Comparison of ENCODE assay signal across 33 cellular contexts in the genomic region with DNA sequence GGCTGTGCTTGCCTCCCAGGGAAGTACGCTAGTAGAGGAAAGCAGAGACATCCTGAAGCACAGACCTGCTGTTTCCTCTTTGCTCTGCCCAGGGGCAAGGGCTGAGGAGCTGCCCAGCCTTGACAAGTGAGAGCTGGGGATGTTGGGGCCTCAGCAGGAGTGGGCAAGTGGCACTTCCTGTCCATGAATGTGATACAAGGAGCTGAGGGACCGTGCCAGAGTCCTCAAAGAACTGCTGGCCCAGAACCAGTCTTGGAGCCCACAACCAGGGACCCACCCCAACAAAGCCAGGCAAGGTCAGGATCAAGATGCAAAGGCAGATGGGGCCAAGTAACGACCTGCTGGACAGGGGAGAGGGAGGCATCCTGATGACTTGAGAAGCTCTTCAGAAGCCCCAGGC.
"Had no signal": no experiment of that assay in that cellular context is flagged by ENCODE, and none has a peak within 500 bp of the region (broad histone marks: within the 10 kb centered on the region; RNA-seq: fewer than 3 reads in every experiment).

No MANE protein-coding gene starts in this region.

- H3K27ac ChIP-seq: ascending aorta, WERI-Rb-1 had no signal

- DNase-seq: activated CD4-positive, alpha-beta memory T cell treated with anti-CD3 and anti-CD28 coated beads, Interleukin-2, amount 10 ng/mL, durations not matched to agents 7 days and 5 days; activated CD4-positive, alpha-beta T cell treated with anti-CD3 and anti-CD28 coated beads for 1 hour; activated CD4-positive, alpha-beta T cell treated with anti-CD3 and anti-CD28 coated beads for 36 hours; activated CD4-positive, alpha-beta T cell treated with anti-CD3 and anti-CD28 coated beads for 48 hours; activated CD4-positive, alpha-beta T cell treated with anti-CD3 and anti-CD28 coated beads, Interleukin-2, amount 10 ng/mL, durations not matched to agents 7 days and 5 days; activated CD4-positive, alpha-beta T cell treated with anti-CD3 and anti-CD28 coated beads, Interleukin-2, amount 50 U/mL, for 48 hours; activated CD4-positive, CD25-positive, alpha-beta regulatory T cell; activated CD8-positive, alpha-beta memory T cell treated with anti-CD3 and anti-CD28 coated beads for 24 hours; activated CD8-positive, alpha-beta memory T cell treated with anti-CD3 and anti-CD28 coated beads, Interleukin-2, amount 10 ng/mL, durations not matched to agents 7 days and 5 days; activated CD8-positive, alpha-beta memory T cell treated with anti-CD3 and anti-CD28 coated beads, Interleukin-2, amount 50 U/mL, for 48 hours; activated CD8-positive, alpha-beta T cell treated with anti-CD3 and anti-CD28 coated beads, Interleukin-2, amount 10 ng/mL, durations not matched to agents 7 days and 5 days; activated effector memory CD4-positive, alpha-beta T cell treated with Interleukin-2 at 50 U/mL for 16 hours; activated gamma-delta T cell; activated naive CD4-positive, alpha-beta T cell treated with anti-CD3 and anti-CD28 coated beads, Interleukin-2, amount 10 ng/mL, durations not matched to agents 7 days and 5 days; activated naive CD4-positive, alpha-beta T cell treated with Interleukin-2 at 50 U/mL for 16 hours; activated naive CD8-positive, alpha-beta T cell treated with anti-CD3 and anti-CD28 coated beads, Interleukin-2, amount 10 ng/mL, durations not matched to agents 7 days and 5 days; activated naive CD8-positive, alpha-beta T cell treated with anti-CD3 and anti-CD28 coated beads, Interleukin-2, amount 50 U/mL, for 24 hours; activated T-cell treated with anti-CD3 and anti-CD28 coated beads, Interleukin-2, amount 50 U/mL, for 24 hours; activated T-cell treated with anti-CD3 and anti-CD28 coated beads, Interleukin-2, amount 50 U/mL, for 48 hours; central memory CD4-positive, alpha-beta T cell; T-helper 1 cell; T-helper 2 cell; T-helper 9 cell; WERI-Rb-1 had no signal

- H3K27ac Mint-ChIP-seq: activated CD4-positive, alpha-beta memory T cell treated with anti-CD3 and anti-CD28 coated beads, Interleukin-2, amount 10 ng/mL, durations not matched to agents 7 days and 5 days; activated CD4-positive, alpha-beta T cell treated with anti-CD3 and anti-CD28 coated beads for 36 hours; activated CD4-positive, alpha-beta T cell treated with anti-CD3 and anti-CD28 coated beads, Interleukin-2, amount 10 ng/mL, durations not matched to agents 7 days and 5 days; activated CD8-positive, alpha-beta memory T cell treated with anti-CD3 and anti-CD28 coated beads, Interleukin-2, amount 10 ng/mL, durations not matched to agents 7 days and 5 days; activated CD8-positive, alpha-beta T cell treated with anti-CD3 and anti-CD28 coated beads, Interleukin-2, amount 10 ng/mL, durations not matched to agents 7 days and 5 days; activated naive CD4-positive, alpha-beta T cell treated with anti-CD3 and anti-CD28 coated beads, Interleukin-2, amount 10 ng/mL, durations not matched to agents 7 days and 5 days; activated naive CD4-positive, alpha-beta T cell treated with anti-CD3 and anti-CD28 coated beads, Interleukin-2, amount 50 U/mL, for 24 hours; activated naive CD8-positive, alpha-beta T cell; activated naive CD8-positive, alpha-beta T cell treated with anti-CD3 and anti-CD28 coated beads, Interleukin-2, amount 10 ng/mL, durations not matched to agents 7 days and 5 days; activated naive CD8-positive, alpha-beta T cell treated with anti-CD3 and anti-CD28 coated beads, Interleukin-2, amount 50 U/mL, for 24 hours; activated T-cell treated with anti-CD3 and anti-CD28 coated beads, Interleukin-2, amount 50 U/mL, for 24 hours; activated T-helper 2 cell treated with anti-CD3 and anti-CD28 coated beads, Interferon-gamma antibody, Interleukin-2, Interleukin-4, amounts not matched to agents 10 μg/mL and 5 μg/mL and 100 μg/mL, durations not matched to agents 14 hours and 24 hours and 36 hours; brain; T-helper 1 cell treated with Interleukin-12 subunit alpha and Interleukin-12 subunit beta and Interleukin-4 antibody, amounts not matched to agents 30 μg/mL and 1 μg/mL, for 36 hours; T-helper 2 cell treated with Interferon-gamma antibody and Interleukin-4, amounts not matched to agents 5 μg/mL and 100 μg/mL, for 36 hours; WTC11 had no signal

- H3K36me3 Mint-ChIP-seq: activated CD8-positive, alpha-beta memory T cell treated with anti-CD3 and anti-CD28 coated beads, Interleukin-2, amount 10 ng/mL, durations not matched to agents 7 days and 5 days; activated naive CD4-positive, alpha-beta T cell treated with anti-CD3 and anti-CD28 coated beads, Interleukin-2, amount 10 ng/mL, durations not matched to agents 7 days and 5 days; activated naive CD4-positive, alpha-beta T cell treated with anti-CD3 and anti-CD28 coated beads, Interleukin-2, amount 50 U/mL, for 24 hours; activated naive CD8-positive, alpha-beta T cell; activated naive CD8-positive, alpha-beta T cell treated with anti-CD3 and anti-CD28 coated beads, Interleukin-2, amount 10 ng/mL, durations not matched to agents 7 days and 5 days; brain; WTC11 had no signal

- H3K4me1 Mint-ChIP-seq: activated CD4-positive, alpha-beta memory T cell treated with anti-CD3 and anti-CD28 coated beads, Interleukin-2, amount 10 ng/mL, durations not matched to agents 7 days and 5 days; activated CD4-positive, alpha-beta T cell treated with anti-CD3 and anti-CD28 coated beads for 36 hours; activated CD4-positive, alpha-beta T cell treated with anti-CD3 and anti-CD28 coated beads, Interleukin-2, amount 10 ng/mL, durations not matched to agents 7 days and 5 days; activated CD8-positive, alpha-beta memory T cell treated with anti-CD3 and anti-CD28 coated beads, Interleukin-2, amount 10 ng/mL, durations not matched to agents 7 days and 5 days; activated naive CD4-positive, alpha-beta T cell treated with anti-CD3 and anti-CD28 coated beads, Interleukin-2, amount 10 ng/mL, durations not matched to agents 7 days and 5 days; activated naive CD4-positive, alpha-beta T cell treated with anti-CD3 and anti-CD28 coated beads, Interleukin-2, amount 50 U/mL, for 24 hours; activated naive CD8-positive, alpha-beta T cell treated with anti-CD3 and anti-CD28 coated beads, Interleukin-2, amount 10 ng/mL, durations not matched to agents 7 days and 5 days; activated naive CD8-positive, alpha-beta T cell treated with anti-CD3 and anti-CD28 coated beads, Interleukin-2, amount 50 U/mL, for 24 hours; brain; WTC11 had no signal

- H3K27me3 Mint-ChIP-seq: activated CD4-positive, alpha-beta memory T cell treated with anti-CD3 and anti-CD28 coated beads, Interleukin-2, amount 10 ng/mL, durations not matched to agents 7 days and 5 days; activated CD4-positive, alpha-beta T cell treated with anti-CD3 and anti-CD28 coated beads for 36 hours had no signal

- H3K9me3 ChIP-seq: ascending aorta had no signal

- H3K27me3 ChIP-seq: ascending aorta had no signal

- H3K36me3 ChIP-seq: ascending aorta, WERI-Rb-1 had no signal

- H3K4me3 ChIP-seq: ascending aorta had no signal

- ATAC-seq: activated CD4-positive, alpha-beta T cell treated with anti-CD3 and anti-CD28 coated beads for 36 hours; activated CD4-positive, CD25-positive, alpha-beta regulatory T cell treated with anti-CD3 and anti-CD28 coated beads, Interleukin-2, amount 50 U/mL, for 24 hours; activated CD8-positive, alpha-beta memory T cell treated with anti-CD3 and anti-CD28 coated beads, Interleukin-2, amount 10 ng/mL, durations not matched to agents 7 days and 5 days; activated CD8-positive, alpha-beta T cell treated with anti-CD3 and anti-CD28 coated beads, Interleukin-2, amount 10 ng/mL, durations not matched to agents 7 days and 5 days; activated naive CD8-positive, alpha-beta T cell treated with anti-CD3 and anti-CD28 coated beads, Interleukin-2, amount 50 U/mL, for 24 hours; WTC11 had no signal

- H3K4me1 ChIP-seq: ascending aorta had no signal

- H3K9me3 Mint-ChIP-seq: activated CD4-positive, alpha-beta memory T cell treated with anti-CD3 and anti-CD28 coated beads, Interleukin-2, amount 10 ng/mL, durations not matched to agents 7 days and 5 days; activated CD4-positive, alpha-beta T cell treated with anti-CD3 and anti-CD28 coated beads, Interleukin-2, amount 10 ng/mL, durations not matched to agents 7 days and 5 days; activated naive CD4-positive, alpha-beta T cell treated with anti-CD3 and anti-CD28 coated beads, Interleukin-2, amount 10 ng/mL, durations not matched to agents 7 days and 5 days; activated naive CD4-positive, alpha-beta T cell treated with anti-CD3 and anti-CD28 coated beads, Interleukin-2, amount 50 U/mL, for 24 hours; activated naive CD8-positive, alpha-beta T cell treated with anti-CD3 and anti-CD28 coated beads, Interleukin-2, amount 10 ng/mL, durations not matched to agents 7 days and 5 days; activated naive CD8-positive, alpha-beta T cell treated with anti-CD3 and anti-CD28 coated beads, Interleukin-2, amount 50 U/mL, for 24 hours; activated T-cell treated with anti-CD3 and anti-CD28 coated beads, Interleukin-2, amount 50 U/mL, for 24 hours; activated T-helper 2 cell treated with anti-CD3 and anti-CD28 coated beads, Interferon-gamma antibody, Interleukin-2, Interleukin-4, amounts not matched to agents 10 μg/mL and 5 μg/mL and 100 μg/mL, durations not matched to agents 14 hours and 24 hours and 36 hours; brain; T-helper 1 cell treated with Interleukin-12 subunit alpha and Interleukin-12 subunit beta and Interleukin-4 antibody, amounts not matched to agents 30 μg/mL and 1 μg/mL, for 36 hours; T-helper 2 cell treated with Interferon-gamma antibody and Interleukin-4, amounts not matched to agents 5 μg/mL and 100 μg/mL, for 36 hours had no signal

- H3K4me3 Mint-ChIP-seq: activated CD4-positive, alpha-beta memory T cell treated with anti-CD3 and anti-CD28 coated beads, Interleukin-2, amount 10 ng/mL, durations not matched to agents 7 days and 5 days; activated CD4-positive, alpha-beta T cell treated with anti-CD3 and anti-CD28 coated beads for 36 hours; activated CD4-positive, alpha-beta T cell treated with anti-CD3 and anti-CD28 coated beads, Interleukin-2, amount 10 ng/mL, durations not matched to agents 7 days and 5 days; activated CD8-positive, alpha-beta memory T cell treated with anti-CD3 and anti-CD28 coated beads, Interleukin-2, amount 10 ng/mL, durations not matched to agents 7 days and 5 days; activated CD8-positive, alpha-beta T cell treated with anti-CD3 and anti-CD28 coated beads, Interleukin-2, amount 10 ng/mL, durations not matched to agents 7 days and 5 days; activated naive CD4-positive, alpha-beta T cell treated with anti-CD3 and anti-CD28 coated beads, Interleukin-2, amount 10 ng/mL, durations not matched to agents 7 days and 5 days; activated naive CD4-positive, alpha-beta T cell treated with anti-CD3 and anti-CD28 coated beads, Interleukin-2, amount 50 U/mL, for 24 hours; activated naive CD8-positive, alpha-beta T cell; activated naive CD8-positive, alpha-beta T cell treated with anti-CD3 and anti-CD28 coated beads, Interleukin-2, amount 10 ng/mL, durations not matched to agents 7 days and 5 days; activated naive CD8-positive, alpha-beta T cell treated with anti-CD3 and anti-CD28 coated beads, Interleukin-2, amount 50 U/mL, for 24 hours; activated T-cell treated with anti-CD3 and anti-CD28 coated beads, Interleukin-2, amount 50 U/mL, for 24 hours; brain; T-helper 1 cell treated with Interleukin-12 subunit alpha and Interleukin-12 subunit beta and Interleukin-4 antibody, amounts not matched to agents 30 μg/mL and 1 μg/mL, for 36 hours; T-helper 2 cell treated with Interferon-gamma antibody and Interleukin-4, amounts not matched to agents 5 μg/mL and 100 μg/mL, for 36 hours; WTC11 had no signal
